ENCODE assay signal across 9 cellular contexts in the genomic region with DNA sequence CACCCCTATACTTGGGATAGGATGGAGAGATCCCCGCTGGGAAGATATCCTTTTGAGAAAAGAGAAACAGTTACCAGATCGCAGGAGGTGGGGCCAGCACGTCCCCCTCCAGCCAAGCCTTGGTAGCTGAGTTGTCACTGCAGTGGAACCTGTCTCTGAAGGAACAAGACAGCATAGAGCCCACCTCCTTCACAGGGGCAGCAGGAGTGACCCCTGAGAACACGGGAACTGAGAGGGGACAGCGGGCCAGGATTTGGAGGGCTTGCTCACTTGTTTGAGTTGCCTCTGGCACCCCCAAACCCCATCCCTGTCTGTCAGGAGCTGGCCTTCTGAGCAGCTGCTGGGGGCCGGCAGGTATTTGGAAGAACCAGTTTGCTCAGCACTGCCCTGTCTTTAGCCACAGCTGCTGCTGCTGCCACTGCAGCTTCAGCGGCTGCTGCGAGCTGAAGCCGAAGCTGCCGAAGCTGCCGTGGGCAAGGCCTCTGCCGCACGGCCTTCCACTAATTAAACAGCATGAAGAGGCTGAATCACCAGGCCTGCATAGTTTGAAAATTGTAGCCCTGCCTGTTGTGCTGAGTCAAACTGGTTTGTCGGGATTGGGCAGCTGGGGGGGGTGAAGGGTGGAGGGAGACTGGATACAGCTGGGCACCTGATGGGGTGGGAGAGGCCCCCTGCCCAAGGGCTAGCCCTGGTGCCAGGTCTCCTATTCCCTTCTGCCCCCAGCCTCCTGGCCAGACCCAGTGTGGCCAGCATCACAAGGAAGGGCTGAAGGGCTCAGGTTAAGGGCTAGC. TPM values are rescaled to one million over a fixed set of nuclear protein-coding genes. Genes with fewer than 3 reads are reported as not detected.
DNase-seq lines count a peak whose midpoint lies in the region; ATAC-seq and TF ChIP-seq lines count a peak whose summit lies in the region.
"Had no signal": no experiment of that assay in that cellular context is flagged by ENCODE, and none has a peak within 500 bp of the region (broad histone marks: within the 10 kb centered on the region; RNA-seq: fewer than 3 reads in every experiment).

No MANE protein-coding gene starts in this region.

- ATAC-seq in heart right ventricle, result no peak
- no peak for ATAC-seq in aorta (ENCODE audit: low FRiP score)

- H3K9me3 ChIP-seq in heart right ventricle, result no peaks in the 10 kb centered on the region
- H3K9me3 ChIP-seq in aorta (ENCODE audit: control insufficient read depth, low read length), result no peaks in the 10 kb centered on the region

- H3K27me3 ChIP-seq in heart right ventricle (peaks cover 0 to 48% (median 13%) of the 10 kb centered on the region in 7 donors), aorta (ENCODE audit: control insufficient read depth in 1 of 2, insufficient read depth in 2 of 2, low read length in 1 of 2) (no peaks in the 10 kb centered on the region)

- DNase-seq in heart right ventricle (no peak), cardiac septum (ENCODE audit: low spot score) (no peak), amniotic stem cell (lab: John Stamatoyannopoulos, UW) (peak; percentile 78), left kidney (ENCODE audit: low read depth, low spot score) (peak; percentile 84), aorta (peak; percentile 51 to 76), dermis blood vessel endothelial cell (no peak), NCI-H1092 treated with DMSO at 0.1 percent for 48 hours (lab: John Stamatoyannopoulos, UW) (no peak), Kasumi-1 (lab: John Stamatoyannopoulos, UW) (no peak)
- DNase-seq: DND-41 had no signal

- H3K4me1 ChIP-seq in heart right ventricle, result peaks cover 9 to 69% (median 33%) of the 10 kb centered on the region in 9 donors
- no peaks in the 10 kb centered on the region for H3K4me1 ChIP-seq in aorta (ENCODE audit: control insufficient read depth in 1 of 2, insufficient read depth in 2 of 2, low read length in 2 of 2)

- peak overlapping the region in 2 of 10 donors; percentile 5 to 18 for H3K4me3 ChIP-seq in heart right ventricle
- no peak overlapping the region for H3K4me3 ChIP-seq in aorta (ENCODE audit: low read length in 2 of 2)

- intact Hi-C loops in heart right ventricle (cut with DNase I) (loop anchor here in 2 of 10 donors (2.0 to 5.0 kb wide), 3 partner anchors 37 to 161 kb away; a partner anchor contains a TSS), cardiac septum (cut with DNase I) (no loop called here), aorta (cut with DNase I) (no loop called here)

- H3K36me3 ChIP-seq in heart right ventricle, result no peaks in the 10 kb centered on the region
- H3K36me3 ChIP-seq in aorta (ENCODE audit: control insufficient read depth in 1 of 2, insufficient read depth in 2 of 2, low read length in 1 of 2), result no peaks in the 10 kb centered on the region

- no peak for TF ChIP-seq CTCF in heart right ventricle (IDR thresholded peaks at IDR 0.05)

- H3K27ac ChIP-seq in heart right ventricle (peak overlapping the region in 8 of 10 donors; percentile 19 to 60 (median 44)), aorta (ENCODE audit: low read depth in 1 of 2, low read length in 2 of 2) (no peak overlapping the region)

- 62 to 74% methylated on average over 14 of the region's 14 CpGs for WGBS in heart right ventricle, 2 donors
- 39 to 62% methylated on average over 14 of the region's 14 CpGs for WGBS in aorta, 2 donors

RNA-seq across cellular contexts. Expression of a gene that starts 4.0 kb away (rescaled TPM):
- 1 to 10 TPM in 7 of 10 donors, under 1 TPM in 3; 0.38 to 4.0 (median 2.3) TPM for total RNA-seq in heart right ventricle
- under 1 TPM; 0.51 to 0.96 TPM for polyA plus RNA-seq in heart right ventricle
- 3.6 TPM for total RNA-seq in cardiac septum
- 1 to 10 TPM; 2.8 to 9.0 TPM for total RNA-seq in aorta
- 1 to 10 TPM in 1 of 2 donors, under 1 TPM in 1; 0.50 to 3.9 TPM for polyA plus RNA-seq in aorta
- under 0.01 and 0.23 TPM in 2 replicates for total RNA-seq in dermis blood vessel endothelial cell

Comparison
In these comparisons a context has a peak if more than half of its experiments do, and no peak if none do; other contexts are left out.
1. DNase-seq: peak in amniotic stem cell (single experiment), left kidney (single experiment) and aorta (2 of 2); none in heart right ventricle (0 of 2), cardiac septum (single experiment), dermis blood vessel endothelial cell (single experiment), NCI-H1092 treated with DMSO at 0.1 percent for 48 hours (single experiment) and Kasumi-1 (0 of 2).
2. H3K27ac ChIP-seq: peak in heart right ventricle (8 of 10); none in aorta (0 of 2).